19 cellular contexts compared by ENCODE assay signal in genomic region chr16:30009085-30009862, GRCh38. TPM values are rescaled to one million over a fixed set of nuclear protein-coding genes. Genes with fewer than 3 reads are reported as not detected.
DNase-seq lines count a peak whose midpoint lies in the region; ATAC-seq and TF ChIP-seq lines count a peak whose summit lies in the region.
"Had no signal": no experiment of that assay in that cellular context is flagged by ENCODE, and none has a peak within 500 bp of the region (broad histone marks: within the 10 kb centered on the region; RNA-seq: fewer than 3 reads in every experiment).

No MANE protein-coding gene starts in this region.

- peak overlapping the region; percentile 7 for H3K4me3 Mint-ChIP-seq in Caco-2 (ENCODE audit: unreplicated experiment)
- H3K4me3 Mint-ChIP-seq in naive thymus-derived CD8-positive, alpha-beta T cell = peak overlapping the region in 7 of 10 donors; percentile 10 to 57 (median 39)
- H3K4me3 Mint-ChIP-seq in stimulated activated naive CD8-positive, alpha-beta T cell treated with anti-CD3 and anti-CD28 coated beads, Interleukin-15, amount 100 ng/mL, for 72 hours = peak overlapping the region in 1 of 2 donors; percentile 59

- H3K9me3 ChIP-seq in BLaER1 (no peaks in the 10 kb centered on the region), Caco-2 (no peaks in the 10 kb centered on the region)
- H3K9me3 ChIP-seq: suprapubic skin had no signal

- H3K4me1 Mint-ChIP-seq in Caco-2 (ENCODE audit: low read depth, unreplicated experiment) = no peaks in the 10 kb centered on the region
- H3K4me1 Mint-ChIP-seq in naive thymus-derived CD8-positive, alpha-beta T cell = peaks cover 5 to 16% (median 13%) of the 10 kb centered on the region in 4 donors
- H3K4me1 Mint-ChIP-seq in stimulated activated naive CD8-positive, alpha-beta T cell treated with anti-CD3 and anti-CD28 coated beads, Interleukin-15, amount 100 ng/mL, for 72 hours = peaks cover 41% of the 10 kb centered on the region

- intact Hi-C loops in Caco-2 (cut with micrococcal nuclease; ENCODE audit: unreplicated experiment) = no loop called here

- DNase-seq in Caco-2 (no peak), cortex of kidney (lab: John Stamatoyannopoulos, UW) (no peak)
- no peak for DNase-seq in naive thymus-derived CD8-positive, alpha-beta T cell
- no peak for DNase-seq in stimulated activated naive CD8-positive, alpha-beta T cell treated with anti-CD3 and anti-CD28 coated beads, Interleukin-15, amount 100 ng/mL, for 72 hours
- DNase-seq: activated naive CD4-positive, alpha-beta T cell treated with anti-CD3 and anti-CD28 coated beads, Interleukin-2, amount 50 U/mL, for 16 hours; brain microvascular endothelial cell; dermis blood vessel endothelial cell; NCI-H187; NCI-H446 treated with DMSO at 0.1 percent for 48 hours; stimulated activated CD4-positive, alpha-beta T cell treated with anti-CD3 and anti-CD28 coated beads, Interleukin-4, amount 100 ng/mL, for 4 hours had no signal

- CTCF ChIA-PET in Caco-2 (lab: Charles Lee) = no interaction called here

- H3K27me3 ChIP-seq in BLaER1 (no peaks in the 10 kb centered on the region), Caco-2 (replicated peaks; ENCODE audit: control insufficient read depth, insufficient read depth, low read length) (no peaks in the 10 kb centered on the region)

- H3K4me3 ChIP-seq in BLaER1 (peak overlapping the region; percentile 72; the same call in 1 of the 2 replicates), Caco-2 (ENCODE audit: low read depth, low read length) (no peak overlapping the region)
- H3K4me3 ChIP-seq: suprapubic skin had no signal

- no peak for ATAC-seq in naive thymus-derived CD8-positive, alpha-beta T cell
- ATAC-seq in HG03565 (IDR thresholded peaks at IDR 0.05; ENCODE audit: unreplicated experiment) (no peak), HG02571 (IDR thresholded peaks at IDR 0.05; ENCODE audit: unreplicated experiment) (no peak)
- ATAC-seq in stimulated activated naive CD8-positive, alpha-beta T cell treated with anti-CD3 and anti-CD28 coated beads, Interleukin-15, amount 100 ng/mL, for 72 hours = no peak

- peak overlapping the region; percentile 77; the same call in 1 of the 2 replicates for H3K9ac ChIP-seq in BLaER1

- peaks cover 1% of the 10 kb centered on the region for H3K36me3 Mint-ChIP-seq in Caco-2 (ENCODE audit: insufficient read depth, unreplicated experiment)
- H3K36me3 Mint-ChIP-seq in naive thymus-derived CD8-positive, alpha-beta T cell = peaks cover 0 to 3% (median 0%) of the 10 kb centered on the region in 3 donors

- no peaks in the 10 kb centered on the region for H3K9me3 Mint-ChIP-seq in Caco-2 (ENCODE audit: unreplicated experiment)
- H3K9me3 Mint-ChIP-seq in naive thymus-derived CD8-positive, alpha-beta T cell = no peaks in the 10 kb centered on the region
- H3K9me3 Mint-ChIP-seq in stimulated activated naive CD8-positive, alpha-beta T cell treated with anti-CD3 and anti-CD28 coated beads, Interleukin-15, amount 100 ng/mL, for 72 hours = no peaks in the 10 kb centered on the region

- BruUV-seq in Caco-2 (replicated peaks; lab: Mats Ljungman, UMichigan) = no TSS peak

- H3K27me3 Mint-ChIP-seq in Caco-2 (ENCODE audit: insufficient read depth, unreplicated experiment) = no peaks in the 10 kb centered on the region
- peaks cover 2 to 23% (median 10%) of the 10 kb centered on the region in 5 donors for H3K27me3 Mint-ChIP-seq in naive thymus-derived CD8-positive, alpha-beta T cell
- H3K27me3 Mint-ChIP-seq in stimulated activated naive CD8-positive, alpha-beta T cell treated with anti-CD3 and anti-CD28 coated beads, Interleukin-15, amount 100 ng/mL, for 72 hours = peaks cover 44% of the 10 kb centered on the region

- no peaks in the 10 kb centered on the region; the same call in 1 of the 2 replicates for H4K20me1 ChIP-seq in BLaER1

- TF ChIP-seq CTCF in Caco-2 (IDR thresholded peaks at IDR 0.05; ENCODE audit: insufficient read depth in 1 of 2, low read depth in 1 of 2, low read length in 1 of 2, severe bottlenecking in 1 of 2, unreplicated experiment in 1 of 2) = no peak

- peaks cover 74% of the 10 kb centered on the region for H3K4me1 ChIP-seq in BLaER1
- no peaks in the 10 kb centered on the region for H3K4me1 ChIP-seq in Caco-2

- no peak overlapping the region for H3K27ac ChIP-seq in BLaER1
- H3K27ac ChIP-seq in angular gyrus (ENCODE audit: low read depth, low read length) = peak overlapping the region; percentile 29
- H3K27ac ChIP-seq: brain microvascular endothelial cell, RWPE1, suprapubic skin had no signal

- peak overlapping the region; percentile 99 for H3K4me2 ChIP-seq in BLaER1

- H3K36me3 ChIP-seq in BLaER1 (peaks cover 28% of the 10 kb centered on the region), Caco-2 (ENCODE audit: control insufficient read depth, insufficient read depth, low read length) (no peaks in the 10 kb centered on the region)
- H3K36me3 ChIP-seq: brain microvascular endothelial cell had no signal

- no peak overlapping the region for H3K27ac Mint-ChIP-seq in Caco-2 (ENCODE audit: unreplicated experiment)
- H3K27ac Mint-ChIP-seq in naive thymus-derived CD8-positive, alpha-beta T cell = peak overlapping the region in 2 of 10 donors; percentile 56 to 57
- H3K27ac Mint-ChIP-seq in stimulated activated naive CD8-positive, alpha-beta T cell treated with anti-CD3 and anti-CD28 coated beads, Interleukin-15, amount 100 ng/mL, for 72 hours = no peak overlapping the region
- H3K27ac Mint-ChIP-seq: progenitor cell of endocrine pancreas had no signal

- POLR2A ChIA-PET in Caco-2 (lab: Charles Lee) = no interaction called here
- POLR2A ChIA-PET in naive thymus-derived CD8-positive, alpha-beta T cell (lab: Charles Lee) = interaction anchor here (0.5 kb wide), 1 partner anchor 13 kb away, joined by 3 read pairs; the partner anchor contains the start of gene INO80E

RNA-seq across cellular contexts. Expression of gene DOC2A, which starts 1.6 kb away (rescaled TPM):
- 3.5 and 4.5 TPM in 2 replicates for total RNA-seq in Caco-2 (2022)
- total RNA-seq in naive thymus-derived CD8-positive, alpha-beta T cell = not detected
- not detected for polyA plus RNA-seq in naive thymus-derived CD8-positive, alpha-beta T cell

RNA-seq across cellular contexts. Expression of gene INO80E, which starts 13.2 kb away (rescaled TPM):
- total RNA-seq in Caco-2 (2022) = 58.6 and 58.8 TPM in 2 replicates
- total RNA-seq in naive thymus-derived CD8-positive, alpha-beta T cell = 100 to 1,000 TPM; 107 to 115 TPM
- 1 to 10 TPM; 6.5 to 8.9 (median 7.6) TPM for polyA plus RNA-seq in naive thymus-derived CD8-positive, alpha-beta T cell

RNA-seq across cellular contexts. Expression of gene C16orf92, which starts 13.7 kb away (rescaled TPM):
- total RNA-seq in Caco-2 (2022) = not detected in 2 replicates
- not detected for total RNA-seq in naive thymus-derived CD8-positive, alpha-beta T cell
- not detected for polyA plus RNA-seq in naive thymus-derived CD8-positive, alpha-beta T cell
- total RNA-seq: dermis blood vessel endothelial cell, liver, progenitor cell of endocrine pancreas, suprapubic skin had no signal
- polyA plus RNA-seq: esophagus, liver had no signal

RNA-seq across cellular contexts. Expression of gene HIRIP3, which starts 13.9 kb away (rescaled TPM):
- total RNA-seq in Caco-2 (2022) = 22.7 and 23.3 TPM in 2 replicates
- total RNA-seq in naive thymus-derived CD8-positive, alpha-beta T cell = 10 to 100 TPM; 15.3 to 16.6 TPM
- 10 to 100 TPM; 10.6 to 30.1 (median 18.7) TPM for polyA plus RNA-seq in naive thymus-derived CD8-positive, alpha-beta T cell

RNA-seq across cellular contexts. Expression of gene TLCD3B, which starts 21.8 kb away (rescaled TPM):
- 0.48 and 0.60 TPM in 2 replicates for total RNA-seq in Caco-2 (2022)
- total RNA-seq in naive thymus-derived CD8-positive, alpha-beta T cell = not detected
- polyA plus RNA-seq in naive thymus-derived CD8-positive, alpha-beta T cell = not detected
- total RNA-seq: dermis blood vessel endothelial cell had no signal
